In the genomic region with DNA sequence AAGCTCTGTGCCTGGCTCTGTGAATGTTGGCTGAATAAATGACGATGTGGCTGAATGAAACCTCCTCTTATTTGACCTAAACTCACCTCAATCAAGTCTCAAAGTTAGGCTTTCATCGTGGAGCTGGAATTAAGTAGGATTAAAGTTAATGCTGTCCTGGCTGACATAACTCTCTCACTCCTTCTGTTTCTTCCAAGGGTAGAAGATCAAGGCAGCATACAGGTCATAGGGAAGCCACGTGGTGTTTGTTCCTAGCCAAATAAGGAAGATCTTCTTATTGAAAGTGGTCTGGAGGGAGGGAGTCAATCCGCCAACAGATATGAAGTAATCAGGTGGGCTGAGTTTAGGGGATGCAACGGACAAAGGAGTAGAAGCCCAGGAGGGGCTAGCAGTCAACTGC, we compare ENCODE assay signal across 20 cellular contexts. TPM values are rescaled to one million over a fixed set of nuclear protein-coding genes. Genes with fewer than 3 reads are reported as not detected.
DNase-seq lines count a peak whose midpoint lies in the region; ATAC-seq and TF ChIP-seq lines count a peak whose summit lies in the region.
"Had no signal": no experiment of that assay in that cellular context is flagged by ENCODE, and none has a peak within 500 bp of the region (broad histone marks: within the 10 kb centered on the region; RNA-seq: fewer than 3 reads in every experiment).

No MANE protein-coding gene starts in this region.

- POLR2A ChIA-PET in CD4-positive, alpha-beta memory T cell (lab: Charles Lee; ENCODE audit: partially characterized antibody) = no interaction called here

- H3K4me1 Mint-ChIP-seq in CD4-positive, alpha-beta memory T cell = peaks cover 0 to 7% (median 0%) of the 10 kb centered on the region in 4 donors

- peaks cover 11 to 19% of the 10 kb centered on the region in 2 donors for H3K27me3 Mint-ChIP-seq in CD4-positive, alpha-beta memory T cell

- H3K36me3 ChIP-seq in CD4-positive, alpha-beta memory T cell (ENCODE audit: insufficient read depth, low read length) = no peaks in the 10 kb centered on the region
- no peaks in the 10 kb centered on the region for H3K36me3 ChIP-seq in transverse colon
- H3K36me3 ChIP-seq: BLaER1 treated with 17β-estradiol and CSF1 and Interleukin-3, amounts not matched to agents 10 nM and 100 nM; SJSA1 had no signal

- H3K9me3 Mint-ChIP-seq in CD4-positive, alpha-beta memory T cell = peaks cover 0 to 17% (median 9%) of the 10 kb centered on the region in 8 donors
- H3K9me3 Mint-ChIP-seq: CD4-positive, alpha-beta T cell had no signal

- no peak overlapping the region for H3K4me3 ChIP-seq in CD4-positive, alpha-beta memory T cell (ENCODE audit: low read length in 2 of 2)
- no peak overlapping the region for H3K4me3 ChIP-seq in transverse colon
- H3K4me3 ChIP-seq: BLaER1 treated with 17β-estradiol and CSF1 and Interleukin-3, amounts not matched to agents 10 nM and 100 nM; K562; SJSA1 had no signal

- DNase-seq in NCI-H82 (lab: John Stamatoyannopoulos, UW) (peak; percentile 96), caudate nucleus (lab: John Stamatoyannopoulos, UW) (no peak), COR-L47 (lab: John Stamatoyannopoulos, UW) (no peak), transverse colon (no peak)
- no peak for DNase-seq in CD4-positive, alpha-beta memory T cell
- DNase-seq: AML-193; Caco-2; CD4-positive, alpha-beta T cell; Kasumi-1; MV-4-11; NCI-H146; NCI-H1930; NCI-H446; NCI-H524 treated with DMSO at 0.1 percent for 48 hours; Right ventricle myocardium superior had no signal

- 51 to 62% methylated on average over 4 to 5 of the region's 5 CpGs for WGBS in transverse colon (ENCODE audit: low coverage in 1 of 2), 2 donors

- no peak overlapping the region for H3K4me3 Mint-ChIP-seq in CD4-positive, alpha-beta memory T cell
- H3K4me3 Mint-ChIP-seq: CD4-positive, alpha-beta T cell had no signal

- no peak for TF ChIP-seq EP300 in transverse colon (IDR thresholded peaks at IDR 0.05; ENCODE audit: low read depth)

- in situ Hi-C loops in transverse colon (cut with MboI; ENCODE audit: low pct_ligation_motif_present in 1 of 4, low pct_unique_long_range_greater_than_20kb in 1 of 4, low sequenced_read_pairs in 3 of 4) = loop anchor here in 1 of 4 donors (25.0 kb wide), 1 partner anchor 416 kb away; no protein-coding TSS in a partner anchor

- CTCF ChIA-PET in CD4-positive, alpha-beta memory T cell (lab: Charles Lee; ENCODE audit: partially characterized antibody) = no interaction called here

- H3K36me3 Mint-ChIP-seq in CD4-positive, alpha-beta memory T cell = peaks cover 0 to 6% of the 10 kb centered on the region in 2 donors

- TF ChIP-seq POLR2A in transverse colon (IDR thresholded peaks at IDR 0.05) = no peak

- no peak for TF ChIP-seq CTCF in transverse colon (IDR thresholded peaks at IDR 0.05)

- H3K27ac Mint-ChIP-seq in CD4-positive, alpha-beta memory T cell = no peak overlapping the region
- H3K27ac Mint-ChIP-seq: CD4-positive, alpha-beta T cell had no signal

- H3K4me1 ChIP-seq in CD4-positive, alpha-beta memory T cell (ENCODE audit: insufficient read depth, low read length) = no peaks in the 10 kb centered on the region
- H3K4me1 ChIP-seq in transverse colon = no peaks in the 10 kb centered on the region
- H3K4me1 ChIP-seq: BLaER1 treated with 17β-estradiol and CSF1 and Interleukin-3, amounts not matched to agents 10 nM and 100 nM; Caco-2; SJSA1 had no signal

- H3K27me3 ChIP-seq in layer of hippocampus (ENCODE audit: control insufficient read depth, insufficient read depth, low read length) (no peaks in the 10 kb centered on the region), transverse colon (peaks cover 8% of the 10 kb centered on the region)
- no peaks in the 10 kb centered on the region for H3K27me3 ChIP-seq in CD4-positive, alpha-beta memory T cell (ENCODE audit: insufficient read depth, low read length)
- H3K27me3 ChIP-seq: BLaER1 treated with 17β-estradiol and CSF1 and Interleukin-3, amounts not matched to agents 10 nM and 100 nM; SJSA1 had no signal

- H3K27ac ChIP-seq in caudate nucleus (ENCODE audit: low read depth, low read length) = peak overlapping the region; percentile 24
- peak overlapping the region; percentile 54 for H3K27ac ChIP-seq in layer of hippocampus (ENCODE audit: low read depth, low read length)
- H3K27ac ChIP-seq in CD4-positive, alpha-beta memory T cell (ENCODE audit: low read depth, low read length) = no peak overlapping the region
- no peak overlapping the region for H3K27ac ChIP-seq in transverse colon
- H3K27ac ChIP-seq: BLaER1 treated with 17β-estradiol and CSF1 and Interleukin-3, amounts not matched to agents 10 nM and 100 nM; SJSA1 had no signal

- intact Hi-C loops in CD4-positive, alpha-beta memory T cell (cut with micrococcal nuclease) = no loop called here
- intact Hi-C loops in transverse colon (cut with DNase I; ENCODE audit: low total_unique reads) = no loop called here

- no peak for ATAC-seq in HG03175 (IDR thresholded peaks at IDR 0.05; ENCODE audit: unreplicated experiment)
- ATAC-seq: K562 had no signal

- H3K9me3 ChIP-seq in CD4-positive, alpha-beta memory T cell (ENCODE audit: control insufficient read depth in 1 of 2, low read length in 2 of 2) = no peaks in the 10 kb centered on the region
- no peaks in the 10 kb centered on the region for H3K9me3 ChIP-seq in transverse colon
- H3K9me3 ChIP-seq: SJSA1 had no signal

RNA-seq across cellular contexts. Expression of a gene that starts 59.5 kb away (rescaled TPM):
- total RNA-seq in CD4-positive, alpha-beta memory T cell = not detected
- polyA plus RNA-seq in CD4-positive, alpha-beta memory T cell = not detected
- total RNA-seq in transverse colon = 1 to 10 TPM in 2 of 4 donors, under 1 TPM in 1, not detected in 1; 0.75 to 7.8 (median 4.4) TPM
- total RNA-seq: CD4-positive, alpha-beta T cell; Right ventricle myocardium superior; SJSA1 had no signal

Comparison
In these comparisons a context has a peak if more than half of its experiments do, and no peak if none do; other contexts are left out.
1. H3K27ac ChIP-seq: peak in caudate nucleus (single experiment) and layer of hippocampus (single experiment); none in CD4-positive, alpha-beta memory T cell (single experiment) and transverse colon (0 of 4).